Comparison of ENCODE assay signal across 13 cellular contexts in the genomic region with DNA sequence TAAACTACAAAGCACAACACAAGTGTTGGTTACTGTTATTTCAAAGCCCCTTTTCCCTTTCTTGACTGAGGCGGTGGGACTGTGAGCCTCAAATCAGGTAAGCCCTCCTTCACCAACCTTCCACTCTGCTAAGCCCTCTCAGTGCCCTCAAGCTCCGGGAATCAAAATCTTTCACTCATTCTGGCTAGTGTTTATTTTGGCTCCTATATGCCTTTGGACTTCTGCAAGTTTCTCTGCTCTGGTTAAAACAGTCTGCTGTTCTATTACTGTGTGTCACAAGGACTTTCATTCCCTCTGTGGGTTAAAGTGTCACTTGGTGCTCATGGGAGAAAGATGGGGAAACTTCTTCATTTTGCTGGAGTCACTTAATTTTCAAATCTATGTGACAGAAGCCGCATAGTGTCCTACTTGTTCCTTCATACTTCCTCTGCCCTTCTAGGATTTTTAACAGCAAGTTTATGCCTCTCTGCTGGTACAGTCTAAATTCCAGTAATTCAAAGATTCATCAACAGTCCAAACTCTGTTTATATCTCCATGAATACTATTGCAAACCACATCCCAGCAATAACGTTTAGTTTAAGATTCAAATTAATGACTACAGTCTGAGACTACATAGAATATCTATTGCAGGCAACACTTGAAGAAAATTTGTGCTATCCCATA.
DNase-seq lines count a peak whose midpoint lies in the region; ATAC-seq and TF ChIP-seq lines count a peak whose summit lies in the region.
"Had no signal": no experiment of that assay in that cellular context is flagged by ENCODE, and none has a peak within 500 bp of the region (broad histone marks: within the 10 kb centered on the region; RNA-seq: fewer than 3 reads in every experiment).

No MANE protein-coding gene starts in this region.

- no peak for ATAC-seq in GM18502 (IDR thresholded peaks at IDR 0.05; ENCODE audit: poor library complexity, unreplicated experiment)

- H3K4me3 ChIP-seq in SJSA1 (no peak overlapping the region), fibroblast of the aortic adventitia (ENCODE audit: low read depth, low read length) (no peak overlapping the region), skeletal muscle satellite cell (ENCODE audit: low read length) (no peak overlapping the region)
- H3K4me3 ChIP-seq: dorsolateral prefrontal cortex, prostate gland had no signal

- no peaks in the 10 kb centered on the region for H3K36me3 ChIP-seq in SJSA1
- H3K36me3 ChIP-seq in skeletal muscle satellite cell (ENCODE audit: insufficient read depth, low read length) = no peaks in the 10 kb centered on the region
- H3K36me3 ChIP-seq: prostate gland had no signal

- peak overlapping the region; percentile 57 for H3K27ac ChIP-seq in SJSA1
- H3K27ac ChIP-seq: dorsolateral prefrontal cortex, prostate gland had no signal

- H3K9me3 ChIP-seq in SJSA1 (replicated peaks) = no peaks in the 10 kb centered on the region
- H3K9me3 ChIP-seq in skeletal muscle satellite cell (replicated peaks; ENCODE audit: low read length) = peaks cover 3% of the 10 kb centered on the region
- H3K9me3 ChIP-seq: prostate gland had no signal

- H3K4me2 ChIP-seq in skeletal muscle satellite cell (ENCODE audit: low read length) = no peak overlapping the region

- H3K9me3 Mint-ChIP-seq in activated T-cell treated with anti-CD3 and anti-CD28 coated beads, Interleukin-2, amount 50 U/mL, for 24 hours = no peaks in the 10 kb centered on the region
- H3K9me3 Mint-ChIP-seq: activated T-helper 1 cell treated with anti-CD3 and anti-CD28 coated beads, Interleukin-12 subunit alpha, Interleukin-12 subunit beta, Interleukin-2, Interleukin-4 antibody, amounts not matched to agents 30 ng/mL and 10 ng/mL and 1 ng/mL, durations not matched to agents 14 hours and 24 hours and 36 hours; T-helper 2 cell treated with Interferon-gamma antibody and Interleukin-4, amounts not matched to agents 5 μg/mL and 100 μg/mL, for 36 hours had no signal

- no peaks in the 10 kb centered on the region for H3K27me3 Mint-ChIP-seq in activated T-cell treated with anti-CD3 and anti-CD28 coated beads, Interleukin-2, amount 50 U/mL, for 24 hours
- H3K27me3 Mint-ChIP-seq: CD4-positive, alpha-beta memory T cell had no signal

- H3K4me3 Mint-ChIP-seq in activated T-cell treated with anti-CD3 and anti-CD28 coated beads, Interleukin-2, amount 50 U/mL, for 24 hours = no peak overlapping the region
- H3K4me3 Mint-ChIP-seq: activated T-helper 1 cell treated with anti-CD3 and anti-CD28 coated beads, Interleukin-12 subunit alpha, Interleukin-12 subunit beta, Interleukin-2, Interleukin-4 antibody, amounts not matched to agents 30 ng/mL and 10 ng/mL and 1 ng/mL, durations not matched to agents 14 hours and 24 hours and 36 hours; CD4-positive, alpha-beta memory T cell; T-helper 2 cell treated with Interferon-gamma antibody and Interleukin-4, amounts not matched to agents 5 μg/mL and 100 μg/mL, for 36 hours had no signal

- H3K4me1 ChIP-seq in SJSA1 (replicated peaks) (peaks cover 19% of the 10 kb centered on the region), skeletal muscle satellite cell (ENCODE audit: control insufficient read depth, insufficient read depth, low read length) (peaks cover 14% of the 10 kb centered on the region)
- H3K4me1 ChIP-seq: prostate gland had no signal

- peak; percentile 14 for DNase-seq in HCEC 1CT
- DNase-seq in SJSA1 (ENCODE audit: low read depth in 1 of 2, low spot score in 2 of 2) = peak in 1 of 2 experiments; percentile 72
- peak; percentile 32 for DNase-seq in fibroblast of the aortic adventitia (ENCODE audit: low read depth)
- no peak for DNase-seq in activated naive CD4-positive, alpha-beta T cell treated with Interleukin-2 at 50 U/mL for 16 hours
- no peak for DNase-seq in activated T-cell treated with anti-CD3 and anti-CD28 coated beads, Interleukin-2, amount 50 U/mL, for 24 hours
- DNase-seq: CD4-positive, alpha-beta memory T cell; dorsolateral prefrontal cortex; stimulated activated CD4-positive, alpha-beta T cell treated with anti-CD3 and anti-CD28 coated beads, Interleukin-2, amount 100 ng/mL, for 24 hours had no signal

- no peaks in the 10 kb centered on the region for H3K27me3 ChIP-seq in SJSA1 (replicated peaks)
- H3K27me3 ChIP-seq in skeletal muscle satellite cell (ENCODE audit: control insufficient read depth, insufficient read depth, low read length) = no peaks in the 10 kb centered on the region

- no peaks in the 10 kb centered on the region for H3K36me3 Mint-ChIP-seq in activated T-cell treated with anti-CD3 and anti-CD28 coated beads, Interleukin-2, amount 50 U/mL, for 24 hours (ENCODE audit: low read depth)
- H3K36me3 Mint-ChIP-seq: CD4-positive, alpha-beta memory T cell had no signal

- H3K9ac ChIP-seq in skeletal muscle satellite cell (ENCODE audit: low read depth, low read length) = peak overlapping the region; percentile 24

- H3K27ac Mint-ChIP-seq in activated T-cell treated with anti-CD3 and anti-CD28 coated beads, Interleukin-2, amount 50 U/mL, for 24 hours = no peak overlapping the region
- H3K27ac Mint-ChIP-seq: activated T-helper 1 cell treated with anti-CD3 and anti-CD28 coated beads, Interleukin-12 subunit alpha, Interleukin-12 subunit beta, Interleukin-2, Interleukin-4 antibody, amounts not matched to agents 30 ng/mL and 10 ng/mL and 1 ng/mL, durations not matched to agents 14 hours and 24 hours and 36 hours; CD4-positive, alpha-beta memory T cell; T-helper 2 cell treated with Interferon-gamma antibody and Interleukin-4, amounts not matched to agents 5 μg/mL and 100 μg/mL, for 36 hours had no signal

- no peaks in the 10 kb centered on the region for H3K4me1 Mint-ChIP-seq in activated T-cell treated with anti-CD3 and anti-CD28 coated beads, Interleukin-2, amount 50 U/mL, for 24 hours (ENCODE audit: low read depth)
- H3K4me1 Mint-ChIP-seq: CD4-positive, alpha-beta memory T cell had no signal

- no peak for TF ChIP-seq CTCF in fibroblast of the aortic adventitia (IDR thresholded peaks at IDR 0.05; ENCODE audit: insufficient read depth, low read length)

Comparison
In these comparisons a context has a peak if more than half of its experiments do, and no peak if none do; other contexts are left out.
1. DNase-seq: peak in HCEC 1CT (single experiment) and fibroblast of the aortic adventitia (single experiment); none in activated naive CD4-positive, alpha-beta T cell treated with Interleukin-2 at 50 U/mL for 16 hours (single experiment) and activated T-cell treated with anti-CD3 and anti-CD28 coated beads, Interleukin-2, amount 50 U/mL, for 24 hours (single experiment).